In genomic region chr16:27235055-27235937, GRCh38 we compare ENCODE assay signal across 9 cellular contexts. TPM values are rescaled to one million over a fixed set of nuclear protein-coding genes. Genes with fewer than 3 reads are reported as not detected.
A peak's percentile ranks its signal among the peaks of the same experiment; 100 is the strongest.
DNase-seq lines count a peak whose midpoint lies in the region; ATAC-seq, FAIRE-seq and TF ChIP-seq lines count a peak whose summit lies in the region.
"Had no signal": no experiment of that assay in that cellular context is flagged by ENCODE, and none has a peak within 500 bp of the region (broad histone marks: within the 10 kb centered on the region; RNA-seq: fewer than 3 reads in every experiment).

No MANE protein-coding gene starts in this region.

- peak overlapping the region; percentile 98 for H3K27ac Mint-ChIP-seq in activated naive CD4-positive, alpha-beta T cell treated with anti-CD3 and anti-CD28 coated beads for 36 hours
- H3K27ac Mint-ChIP-seq in osteocyte (ENCODE audit: unreplicated experiment), result peak overlapping the region; percentile 72

- H3K36me3 ChIP-seq in SK-N-MC (ENCODE audit: insufficient read depth, low read length), result peaks cover 3% of the 10 kb centered on the region; the same call in 1 of the 2 replicates

- no peak overlapping the region for H3K27ac ChIP-seq in SK-N-MC
- peak overlapping the region; percentile 23 for H3K27ac ChIP-seq in temporal lobe (ENCODE audit: low read depth, low read length)

- 0 out of 2 replicates have a peak overlapping the region, but pooled peaks have one; percentile 25 for H3K4me3 ChIP-seq in SK-N-MC

- no peaks in the 10 kb centered on the region for H3K27me3 Mint-ChIP-seq in activated naive CD4-positive, alpha-beta T cell treated with anti-CD3 and anti-CD28 coated beads for 36 hours (ENCODE audit: low read depth)
- H3K27me3 Mint-ChIP-seq in osteocyte (ENCODE audit: unreplicated experiment), result no peaks in the 10 kb centered on the region

- H3K9me3 Mint-ChIP-seq in activated naive CD4-positive, alpha-beta T cell treated with anti-CD3 and anti-CD28 coated beads for 36 hours, result no peaks in the 10 kb centered on the region
- no peaks in the 10 kb centered on the region for H3K9me3 Mint-ChIP-seq in osteocyte (ENCODE audit: unreplicated experiment)

- intact Hi-C loops in activated naive CD4-positive, alpha-beta T cell treated with anti-CD3 and anti-CD28 coated beads for 36 hours (cut with micrococcal nuclease), result loop anchor here (1.0 kb wide), 6 partner anchors 49 to 222 kb away; no protein-coding TSS in a partner anchor

- H3K4me1 Mint-ChIP-seq in activated naive CD4-positive, alpha-beta T cell treated with anti-CD3 and anti-CD28 coated beads for 36 hours (ENCODE audit: low read depth), result peaks cover 98% of the 10 kb centered on the region
- peaks cover 31% of the 10 kb centered on the region for H3K4me1 Mint-ChIP-seq in osteocyte (ENCODE audit: unreplicated experiment)

- no peak overlapping the region for H3K9ac ChIP-seq in SK-N-MC (ENCODE audit: insufficient read length)

- peaks cover 31% of the 10 kb centered on the region for H3K36me3 Mint-ChIP-seq in activated naive CD4-positive, alpha-beta T cell treated with anti-CD3 and anti-CD28 coated beads for 36 hours (ENCODE audit: low read depth)
- H3K36me3 Mint-ChIP-seq in osteocyte (ENCODE audit: unreplicated experiment), result no peaks in the 10 kb centered on the region

- peak; percentile 94 for DNase-seq in DMS 273 treated with DMSO at 0.1 percent for 48 hours (lab: John Stamatoyannopoulos, UW)
- DNase-seq in LoVo (ENCODE audit: low spot score), result peak; percentile 59
- peak; percentile 52 for DNase-seq in SK-N-MC (ENCODE audit: low read depth, low spot score)
- DNase-seq in activated naive CD4-positive, alpha-beta T cell treated with anti-CD3 and anti-CD28 coated beads for 36 hours, result peak; percentile 89
- DNase-seq in frontal cortex (ENCODE audit: low spot score in 2 of 2), result peak; percentile 35 to 69
- DNase-seq in osteocyte (ENCODE audit: extremely low spot score, unreplicated experiment), result no peak

- peak; percentile 95 for TF ChIP-seq CTCF in osteocyte (IDR thresholded peaks at IDR 0.05)

- CTCF ChIA-PET in activated naive CD4-positive, alpha-beta T cell treated with anti-CD3 and anti-CD28 coated beads for 36 hours (lab: Charles Lee), result interaction anchor here (0.6 to 7.3 kb wide), 35 partner anchors 8 to 172 kb away, joined by 3 to 132 read pairs (median 7); partner anchors contain the start of genes KDM8 and NSMCE1

- peak overlapping the region; percentile 65 for H3K4me3 Mint-ChIP-seq in activated naive CD4-positive, alpha-beta T cell treated with anti-CD3 and anti-CD28 coated beads for 36 hours
- no peak overlapping the region for H3K4me3 Mint-ChIP-seq in osteocyte (ENCODE audit: unreplicated experiment)

- no peak for ATAC-seq in GM18519 (IDR thresholded peaks at IDR 0.05; ENCODE audit: low FRiP score, unreplicated experiment)

- FAIRE-seq in frontal cortex (lab: Jason Lieb, UNC), result no peak
- FAIRE-seq: colon had no signal

- no peaks in the 10 kb centered on the region for H3K9me3 ChIP-seq in SK-N-MC (ENCODE audit: low read depth, low read length)

RNA-seq across cellular contexts. Expression of gene KDM8, which starts 32.0 kb away (rescaled TPM):
- total RNA-seq in activated naive CD4-positive, alpha-beta T cell treated with anti-CD3 and anti-CD28 coated beads for 36 hours, result 10 to 100 TPM; 11.3 to 13.9 TPM
- total RNA-seq in frontal cortex (3.3 TPM), osteocyte (8.3 and 10.3 TPM in 2 replicates), temporal lobe (3.0 TPM)

RNA-seq across cellular contexts. Expression of gene NSMCE1, which starts 33.3 kb away (rescaled TPM):
- 100 to 1,000 TPM; 112 to 117 TPM for total RNA-seq in activated naive CD4-positive, alpha-beta T cell treated with anti-CD3 and anti-CD28 coated beads for 36 hours
- 35.1 TPM for total RNA-seq in frontal cortex
- 26.4 and 28.3 TPM in 2 replicates for total RNA-seq in osteocyte
- total RNA-seq in temporal lobe, result 24.8 TPM
